Comparison of ENCODE assay signal across 9 cellular contexts in the genomic region with DNA sequence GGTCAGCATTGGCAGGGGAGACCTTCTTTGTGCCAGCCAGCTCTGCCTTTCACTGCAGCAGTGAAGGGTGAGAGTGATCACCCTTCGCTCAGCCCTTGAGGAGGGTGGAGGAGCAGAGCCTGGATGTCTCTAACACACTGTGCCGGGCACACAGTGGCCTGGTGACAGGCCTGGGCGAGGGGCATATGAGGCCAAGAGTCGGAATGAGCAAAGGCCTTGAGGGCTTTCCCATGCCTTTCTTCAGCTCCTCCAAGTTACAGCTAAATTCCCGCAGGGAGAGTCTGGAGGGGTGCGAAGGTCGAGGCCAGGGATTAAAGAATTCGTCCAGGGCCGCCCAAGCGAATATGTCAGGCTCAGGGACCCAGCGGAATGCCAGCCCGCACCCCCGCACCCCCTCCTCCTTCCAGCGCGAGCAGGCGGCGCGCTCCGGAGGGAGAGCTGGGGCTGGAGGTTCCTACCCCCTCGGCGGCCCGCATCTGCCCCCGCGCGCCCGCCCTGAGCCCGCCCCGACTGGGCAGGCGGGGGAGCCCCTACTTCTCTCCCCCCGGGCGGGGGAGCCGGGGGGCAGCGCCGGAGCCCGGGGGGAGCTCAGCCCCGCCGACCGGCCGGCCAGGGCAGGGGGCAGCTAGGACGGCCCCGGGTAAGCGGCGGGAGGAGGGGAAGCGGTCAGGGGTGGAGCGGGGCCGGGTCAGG. TPM values are rescaled to one million over a fixed set of nuclear protein-coding genes. Genes with fewer than 3 reads are reported as not detected.
DNase-seq lines count a peak whose midpoint lies in the region; ATAC-seq, FAIRE-seq and TF ChIP-seq lines count a peak whose summit lies in the region.
"Had no signal": no experiment of that assay in that cellular context is flagged by ENCODE, and none has a peak within 500 bp of the region (broad histone marks: within the 10 kb centered on the region; RNA-seq: fewer than 3 reads in every experiment).

A gene with protein sequence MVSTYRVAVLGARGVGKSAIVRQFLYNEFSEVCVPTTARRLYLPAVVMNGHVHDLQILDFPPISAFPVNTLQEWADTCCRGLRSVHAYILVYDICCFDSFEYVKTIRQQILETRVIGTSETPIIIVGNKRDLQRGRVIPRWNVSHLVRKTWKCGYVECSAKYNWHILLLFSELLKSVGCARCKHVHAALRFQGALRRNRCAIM (plus strand): TSS at position 401 of the 693 bp plus-strand sequence. CDS start 3,546 bp downstream, outside the sequence.

- TF ChIP-seq CTCF in A549 (IDR thresholded peaks at IDR 0.05) (no peak), breast epithelium (IDR thresholded peaks at IDR 0.05) (no peak)

- no peak for TF ChIP-seq EP300 in A549 (IDR thresholded peaks at IDR 0.05)

- intact Hi-C loops in breast epithelium (cut with DNase I; ENCODE audit: low total_unique reads) = no loop called here

- H3K27me3 ChIP-seq in breast epithelium (no peaks in the 10 kb centered on the region), iPS-20b (ENCODE audit: insufficient read depth, low read length) (peaks cover 18% of the 10 kb centered on the region), skeletal muscle satellite cell (ENCODE audit: control insufficient read depth, insufficient read depth, low read length) (no peaks in the 10 kb centered on the region)

- H3K36me3 ChIP-seq in breast epithelium = no peaks in the 10 kb centered on the region
- H3K36me3 ChIP-seq in iPS-20b (ENCODE audit: insufficient read depth, low read depth, low read length) = peaks cover 1% of the 10 kb centered on the region; the same call in 1 of the 2 replicates
- H3K36me3 ChIP-seq in skeletal muscle satellite cell (ENCODE audit: insufficient read depth, low read length) = peaks cover 6% of the 10 kb centered on the region

- POLR2A ChIA-PET in A549 (lab: Yijun Ruan, JAX) = no interaction called here

- H3K4me1 ChIP-seq in A549 = no peaks in the 10 kb centered on the region
- H3K4me1 ChIP-seq in breast epithelium = peaks cover 0 to 3% of the 10 kb centered on the region in 2 donors
- peaks cover 32% of the 10 kb centered on the region for H3K4me1 ChIP-seq in iPS-20b (ENCODE audit: insufficient read depth, low read length)
- H3K4me1 ChIP-seq in skeletal muscle satellite cell (ENCODE audit: control insufficient read depth, insufficient read depth, low read length) = peaks cover 20% of the 10 kb centered on the region

- H3K9me3 ChIP-seq in A549 (no peaks in the 10 kb centered on the region), breast epithelium (no peaks in the 10 kb centered on the region), iPS-20b (ENCODE audit: insufficient read depth, low read depth, low read length) (no peaks in the 10 kb centered on the region), skeletal muscle satellite cell (replicated peaks; ENCODE audit: low read length) (no peaks in the 10 kb centered on the region)

- H3K27ac ChIP-seq in A549 = peak within 1 kb of the TSS; percentile 31 to 82; a peak in 4 of 6 replicates
- H3K27ac ChIP-seq in breast epithelium = no peak within 1 kb of the TSS
- no peak within 1 kb of the TSS for H3K27ac ChIP-seq in iPS-20b (ENCODE audit: low read length)

- H3K4me3 ChIP-seq in A549 (peak within 1 kb of the TSS; percentile 43), breast epithelium (peak within 1 kb of the TSS; percentile 56 to 73 (median 73)), iPS-20b (ENCODE audit: low read length) (peak within 1 kb of the TSS; percentile 81), skeletal muscle satellite cell (ENCODE audit: low read length) (peak within 1 kb of the TSS; percentile 68)

- no peak for DNase-seq in A549 (ENCODE audit: low read depth in 1 of 2, low spot score in 1 of 2)
- DNase-seq in H4 (ENCODE audit: low spot score) = peak; percentile 30
- DNase-seq in T-helper 2 cell = peak in 3 of 5 experiments; percentile 27 to 28 (median 28)
- peak in 1 of 2 donors; percentile 16 for DNase-seq in breast epithelium (ENCODE audit: low spot score in 2 of 2)

- FAIRE-seq in A549 (lab: Jason Lieb, UNC) = no peak
- FAIRE-seq: GM18507 had no signal

- peak within 1 kb of the TSS; percentile 72 for H3K4me2 ChIP-seq in A549
- peak within 1 kb of the TSS; percentile 79 for H3K4me2 ChIP-seq in skeletal muscle satellite cell (ENCODE audit: low read length)

- ATAC-seq in A549 = peak; percentile 37 to 59; a peak in 4 of 6 replicates
- ATAC-seq in HG02759 (IDR thresholded peaks at IDR 0.05; ENCODE audit: unreplicated experiment) = no peak
- ATAC-seq in HG02588 (IDR thresholded peaks at IDR 0.05; ENCODE audit: unreplicated experiment) = no peak

- no peak for TF ChIP-seq RAD21 in A549 (conservative IDR thresholded peaks at IDR 0.05 in 1 of 2, IDR thresholded peaks at IDR 0.05 in 1 of 2)

- TF ChIP-seq POLR2A in A549 (IDR thresholded peaks at IDR 0.05; ENCODE audit: low read length) (no peak), breast epithelium (IDR thresholded peaks at IDR 0.05) (no peak)

- H3K9ac ChIP-seq in iPS-20b (ENCODE audit: low read depth, low read length) (peak within 1 kb of the TSS; percentile 51; the same call in 1 of the 2 replicates), skeletal muscle satellite cell (ENCODE audit: low read depth, low read length) (peak within 1 kb of the TSS; percentile 41)

- WGBS in A549 (ENCODE audit: missing lambda C conversion rate) = 63% methylated on average over 8 of the region's 46 CpGs

- CTCF ChIA-PET in A549 (lab: Yijun Ruan, JAX) = interaction anchor here (1.3 to 27.6 kb wide), 5 partner anchors 9 to 119 kb away, joined by 7 to 377 read pairs (median 12); a partner anchor contains a TSS

TF ChIP-seq in A549, 52 proteins besides CTCF, POLR2A, EP300 and RAD21:
- TF ChIP-seq, protein P1, sequence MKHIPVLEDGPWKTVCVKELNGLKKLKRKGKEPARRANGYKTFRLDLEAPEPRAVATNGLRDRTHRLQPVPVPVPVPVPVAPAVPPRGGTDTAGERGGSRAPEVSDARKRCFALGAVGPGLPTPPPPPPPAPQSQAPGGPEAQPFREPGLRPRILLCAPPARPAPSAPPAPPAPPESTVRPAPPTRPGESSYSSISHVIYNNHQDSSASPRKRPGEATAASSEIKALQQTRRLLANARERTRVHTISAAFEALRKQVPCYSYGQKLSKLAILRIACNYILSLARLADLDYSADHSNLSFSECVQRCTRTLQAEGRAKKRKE (CRISPR knock-in tag; IDR thresholded peaks at IDR 0.05; ENCODE audit: low read depth) = no peak
- no peak for TF ChIP-seq HOXB13 (CRISPR knock-in tag; IDR thresholded peaks at IDR 0.05; ENCODE audit: low read depth)
- no peak for TF ChIP-seq ZSCAN20 (CRISPR knock-in tag; IDR thresholded peaks at IDR 0.05)

RNA-seq across cellular contexts. Expression of the gene that starts here (rescaled TPM):
- polyA plus RNA-seq in A549 (2011; rRNA removed) (0.05 and 0.07 TPM in 2 replicates), A549 (2017; fragmentation: RNase III; extraction: RNeasy Plus Mini Kit Qiagen cat#74134 plus additional on column Dnase treatment) (0.10 to 0.26 TPM (median 0.24 TPM) in 3 replicates)
- 0.12 and 0.17 TPM in 2 replicates for polyA plus RNA-seq in A549 (2012; cell fraction: cytosol; rRNA removed)
- 0.11 and 0.31 TPM in 2 replicates for polyA plus RNA-seq in A549 (2012; cell fraction: nucleus; rRNA removed)
- polyA minus RNA-seq in A549 (2011; rRNA and poly(A)+ RNA removed) = 0.21 and 0.34 TPM in 2 replicates
- 6.2 and 6.4 TPM in 2 replicates for total RNA-seq in H4 (2014; rRNA removed; shearing (Covaris generic))
- total RNA-seq in breast epithelium = 10 to 100 TPM in 2 of 3 donors, 1 to 10 TPM in 1; 5.9 to 27.8 (median 11.1) TPM
- total RNA-seq in skeletal muscle satellite cell (2012; rRNA removed) = 0.22 and 0.25 TPM in 2 replicates

Comparison
In these comparisons a context has a peak if more than half of its experiments do, and no peak if none do; other contexts are left out.
1. Peak in ATAC-seq, H3K4me3 ChIP-seq, H3K27ac ChIP-seq and H3K4me2 ChIP-seq in A549; RNA of the gene not detected or under 1 TPM.
2. DNase-seq: peak in H4 (single experiment) and T-helper 2 cell (3 of 5); none in A549 (0 of 2).
3. Peak in every context shown above with its lines, with median percentiles within 50 percentile points of each other: H3K4me3 ChIP-seq.